Comparison of ENCODE assay signal across 15 cellular contexts in the genomic region with DNA sequence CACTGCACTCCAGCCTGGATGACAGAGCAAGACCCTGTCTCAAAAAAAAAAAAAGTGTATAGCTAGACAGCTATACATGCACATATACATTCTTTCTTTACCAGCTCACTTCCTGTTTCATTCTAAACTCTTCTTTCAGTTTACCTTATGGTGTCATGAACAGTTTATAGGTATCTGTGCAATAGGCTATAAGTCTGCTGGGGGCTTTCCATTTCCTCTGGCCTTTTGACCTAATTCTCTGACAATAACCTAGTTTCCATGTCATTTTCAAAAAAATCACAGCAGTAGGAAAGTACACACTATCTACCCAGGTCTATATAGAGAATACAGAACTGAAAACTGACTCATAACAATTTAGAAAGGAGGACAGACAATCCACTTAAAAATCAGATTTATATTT. TPM values are rescaled to one million over a fixed set of nuclear protein-coding genes. Genes with fewer than 3 reads are reported as not detected.
A peak's percentile ranks its signal among the peaks of the same experiment; 100 is the strongest.
DNase-seq lines count a peak whose midpoint lies in the region; ATAC-seq, FAIRE-seq and TF ChIP-seq lines count a peak whose summit lies in the region.
"Had no signal": no experiment of that assay in that cellular context is flagged by ENCODE, and none has a peak within 500 bp of the region (broad histone marks: within the 10 kb centered on the region; RNA-seq: fewer than 3 reads in every experiment).

No MANE protein-coding gene starts in this region.

- H3K27me3 Mint-ChIP-seq in activated B cell treated with CpG ODN at 0.5 μM for 24 hours = no peaks in the 10 kb centered on the region

- H3K36me3 Mint-ChIP-seq in activated B cell treated with CpG ODN at 0.5 μM for 24 hours (ENCODE audit: low read depth) = no peaks in the 10 kb centered on the region

- intact Hi-C loops in activated B cell treated with CpG ODN at 0.5 μM for 24 hours (cut with micrococcal nuclease) (loop anchor here (5.0 kb wide), 2 partner anchors 34 to 124 kb away; a partner anchor contains a TSS), sciatic nerve (cut with DNase I) (no loop called here), body of pancreas (cut with DNase I) (no loop called here)

- no peaks in the 10 kb centered on the region for H3K27me3 ChIP-seq in body of pancreas

- no peaks in the 10 kb centered on the region for H3K4me1 ChIP-seq in body of pancreas
- H3K4me1 ChIP-seq: parathyroid adenoma had no signal

- H3K9me3 ChIP-seq in body of pancreas = no peaks in the 10 kb centered on the region

- no peaks in the 10 kb centered on the region for H3K36me3 ChIP-seq in body of pancreas (replicated peaks in 1 of 2; ENCODE audit: insufficient read depth in 1 of 2, low read depth in 2 of 2)

- ATAC-seq in GM18511 (IDR thresholded peaks at IDR 0.05; ENCODE audit: unreplicated experiment) = peak; percentile 95
- ATAC-seq in GM21381 (IDR thresholded peaks at IDR 0.05; ENCODE audit: unreplicated experiment) = peak; percentile 91
- peak; percentile 92 for ATAC-seq in HG03066 (IDR thresholded peaks at IDR 0.05; ENCODE audit: low read depth, unreplicated experiment)
- ATAC-seq in activated B cell treated with CpG ODN at 0.5 μM for 24 hours (ENCODE audit: low read depth) = peak; percentile 80
- ATAC-seq in sciatic nerve = no peak
- no peak for ATAC-seq in body of pancreas

- no peak overlapping the region for H3K27ac ChIP-seq in body of pancreas
- H3K27ac ChIP-seq: epithelial cell of prostate, parathyroid adenoma, PC-9 had no signal

- FAIRE-seq in D721Med (lab: Jason Lieb, UNC) = no peak

- peaks cover 15% of the 10 kb centered on the region for H3K4me1 Mint-ChIP-seq in activated B cell treated with CpG ODN at 0.5 μM for 24 hours

- TF ChIP-seq POLR2A in body of pancreas (IDR thresholded peaks at IDR 0.05) = no peak

- POLR2A ChIA-PET in activated B cell treated with CpG ODN at 0.5 μM for 24 hours (lab: Charles Lee) = interaction anchor here (0.5 to 1.4 kb wide), 3 partner anchors 45 to 126 kb away, joined by 3 to 5 read pairs (median 3); no protein-coding TSS in a partner anchor

- no peak overlapping the region for H3K4me3 ChIP-seq in body of pancreas
- H3K4me3 ChIP-seq: PC-9 had no signal

- DNase-seq in activated B cell treated with CpG ODN at 0.5 μM for 24 hours (no peak), sciatic nerve (ENCODE audit: low spot score) (no peak), hypothalamus (lab: John Stamatoyannopoulos, UW) (no peak), body of pancreas (no peak), D721Med (ENCODE audit: insufficient read length, low spot score) (no peak)
- DNase-seq: activated CD4-positive, alpha-beta T cell treated with anti-CD3 and anti-CD28 coated beads, Interleukin-2, amount 10 ng/mL, durations not matched to agents 7 days and 5 days; GOT3; NCI-H1048; PC-9 had no signal

- no peaks in the 10 kb centered on the region for H3K9me3 Mint-ChIP-seq in activated B cell treated with CpG ODN at 0.5 μM for 24 hours
- H3K9me3 Mint-ChIP-seq: activated CD4-positive, alpha-beta T cell treated with anti-CD3 and anti-CD28 coated beads, Interleukin-2, amount 10 ng/mL, durations not matched to agents 7 days and 5 days had no signal

- peak overlapping the region; percentile 3 for H3K27ac Mint-ChIP-seq in activated B cell treated with CpG ODN at 0.5 μM for 24 hours
- H3K27ac Mint-ChIP-seq: activated CD4-positive, alpha-beta T cell treated with anti-CD3 and anti-CD28 coated beads, Interleukin-2, amount 10 ng/mL, durations not matched to agents 7 days and 5 days had no signal

- CTCF ChIA-PET in activated B cell treated with CpG ODN at 0.5 μM for 24 hours (lab: Charles Lee) = interaction anchor here (1.3 kb wide), 1 partner anchor 29 kb away, joined by 4 read pairs; no protein-coding TSS in a partner anchor

- no peak overlapping the region for H3K4me3 Mint-ChIP-seq in activated B cell treated with CpG ODN at 0.5 μM for 24 hours
- H3K4me3 Mint-ChIP-seq: activated CD4-positive, alpha-beta T cell treated with anti-CD3 and anti-CD28 coated beads, Interleukin-2, amount 10 ng/mL, durations not matched to agents 7 days and 5 days had no signal

- TF ChIP-seq CTCF in activated B cell treated with CpG ODN at 0.5 μM for 24 hours (IDR thresholded peaks at IDR 0.05) = no peak
- TF ChIP-seq CTCF in body of pancreas (IDR thresholded peaks at IDR 0.05) = no peak
- no peak for TF ChIP-seq CTCF in D721Med (IDR thresholded peaks at IDR 0.05; ENCODE audit: insufficient read depth, missing control alignments)

RNA-seq across cellular contexts. Expression of a gene that starts 24.4 kb away (rescaled TPM):
- total RNA-seq in activated B cell treated with CpG ODN at 0.5 μM for 24 hours (not detected in 2 replicates), sciatic nerve (not detected), body of pancreas (not detected)
- total RNA-seq: activated CD4-positive, alpha-beta T cell treated with anti-CD3 and anti-CD28 coated beads, Interleukin-2, amount 10 ng/mL, durations not matched to agents 7 days and 5 days; kidney epithelial cell; PC-9 had no signal

RNA-seq across cellular contexts. Expression of a gene that starts 43.8 kb away (rescaled TPM):
- total RNA-seq in activated B cell treated with CpG ODN at 0.5 μM for 24 hours (not detected in 2 replicates), sciatic nerve (not detected), body of pancreas (1 to 10 TPM; 1.3 to 1.6 TPM)
- total RNA-seq: activated CD4-positive, alpha-beta T cell treated with anti-CD3 and anti-CD28 coated beads, Interleukin-2, amount 10 ng/mL, durations not matched to agents 7 days and 5 days; kidney epithelial cell; PC-9 had no signal

Comparison
In these comparisons a context has a peak if more than half of its experiments do, and no peak if none do; other contexts are left out.
1. ATAC-seq: peak in GM18511 (single experiment), GM21381 (single experiment), HG03066 (single experiment) and activated B cell treated with CpG ODN at 0.5 μM for 24 hours (single experiment); none in sciatic nerve (single experiment) and body of pancreas (single experiment).